Comparison of ENCODE assay signal across 8 cellular contexts in the genomic region with DNA sequence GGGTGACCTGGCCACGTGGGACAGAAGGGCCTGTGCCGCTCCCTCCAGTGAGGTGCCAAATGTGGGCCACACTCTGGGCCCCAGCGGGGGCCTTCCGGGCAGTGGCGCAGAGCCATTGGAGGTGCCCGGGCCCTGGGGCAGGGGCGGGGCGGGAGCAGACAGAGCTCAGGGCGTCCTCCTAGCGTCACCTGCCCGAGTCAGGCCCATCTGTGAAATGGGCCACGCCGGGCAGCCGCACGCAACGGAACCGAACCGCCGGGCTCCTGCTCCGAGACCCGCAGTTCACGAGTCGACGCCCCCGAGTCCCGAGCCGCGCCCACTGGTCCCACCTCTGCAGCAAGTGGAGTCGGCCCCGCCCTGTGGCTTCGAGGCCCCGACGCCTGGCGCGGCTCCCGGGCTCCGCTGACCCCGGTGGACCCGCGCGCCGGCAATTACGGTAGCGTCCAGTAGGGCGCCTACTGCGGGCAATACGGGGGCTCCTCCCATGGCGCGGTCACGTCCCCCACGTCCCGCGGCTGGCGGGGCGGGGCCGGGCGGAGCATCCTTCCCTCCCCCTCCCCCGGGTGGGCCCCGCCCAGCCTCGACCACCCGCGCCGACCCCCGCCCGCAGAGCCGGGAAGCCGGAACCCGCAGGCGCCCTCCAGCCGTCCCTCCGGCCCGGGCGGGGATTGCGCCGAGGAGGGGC. TPM values are rescaled to one million over a fixed set of nuclear protein-coding genes. Genes with fewer than 3 reads are reported as not detected.
DNase-seq lines count a peak whose midpoint lies in the region; ATAC-seq and TF ChIP-seq lines count a peak whose summit lies in the region.

No MANE protein-coding gene starts in this region.

- no peaks in the 10 kb centered on the region for H3K9me3 ChIP-seq in vagina

- peak overlapping the region; percentile 93 for H3K27ac ChIP-seq in vagina

- H3K27ac Mint-ChIP-seq in natural killer cell treated with Interleukin-12 subunit alpha and Interleukin-12 subunit beta and Interleukin-15 and Interleukin-18, amount 100 ng/mL, for 72 hours: peak overlapping the region in 1 of 2 donors; percentile 64

- H3K27me3 ChIP-seq in vagina: no peaks in the 10 kb centered on the region

- ATAC-seq in natural killer cell treated with Interleukin-12 subunit alpha and Interleukin-12 subunit beta and Interleukin-15 and Interleukin-18, amount 100 ng/mL, for 72 hours: peak; percentile 64 to 74

- peak overlapping the region; percentile 76 to 78 for H3K4me3 ChIP-seq in foreskin fibroblast (ENCODE audit: low read depth in 1 of 2, low read length in 2 of 2)
- H3K4me3 ChIP-seq in vagina: peak overlapping the region; percentile 62 to 63

- no peaks in the 10 kb centered on the region for H3K36me3 ChIP-seq in vagina

- H3K27me3 Mint-ChIP-seq in natural killer cell treated with Interleukin-12 subunit alpha and Interleukin-12 subunit beta and Interleukin-15 and Interleukin-18, amount 100 ng/mL, for 72 hours: no peaks in the 10 kb centered on the region

- TF ChIP-seq POLR2A in vagina (IDR thresholded peaks at IDR 0.05): no peak

- TF ChIP-seq CTCF in foreskin fibroblast (IDR thresholded peaks at IDR 0.05; ENCODE audit: low read depth, low read length): peak; percentile 26
- peak in 1 of 3 experiments; percentile 56 for TF ChIP-seq CTCF in vagina (IDR thresholded peaks at IDR 0.05)

- intact Hi-C loops in vagina (cut with DNase I): no loop called here

- H3K4me1 Mint-ChIP-seq in natural killer cell treated with Interleukin-12 subunit alpha and Interleukin-12 subunit beta and Interleukin-15 and Interleukin-18, amount 100 ng/mL, for 72 hours (ENCODE audit: low read depth in 2 of 2): peaks cover 4 to 12% of the 10 kb centered on the region in 2 donors

- no peaks in the 10 kb centered on the region for H3K36me3 Mint-ChIP-seq in natural killer cell treated with Interleukin-12 subunit alpha and Interleukin-12 subunit beta and Interleukin-15 and Interleukin-18, amount 100 ng/mL, for 72 hours

- H3K4me3 Mint-ChIP-seq in natural killer cell treated with Interleukin-12 subunit alpha and Interleukin-12 subunit beta and Interleukin-15 and Interleukin-18, amount 100 ng/mL, for 72 hours: peak overlapping the region; percentile 91

- DNase-seq in Daoy (ENCODE audit: low read depth) (peak; percentile 87), H4 (ENCODE audit: low spot score) (peak; percentile 82), NOMO-1 (lab: John Stamatoyannopoulos, UW; ENCODE audit: unreplicated experiment in 2 of 2) (peak; percentile 82 to 86), activated gamma-delta T cell (lab: John Stamatoyannopoulos, UW) (peak; percentile 49), foreskin fibroblast (peak; percentile 93 to 97), vagina (ENCODE audit: extremely low spot score in 2 of 2) (no peak), NCI-H2107 treated with DMSO at 0.1 percent for 48 hours (lab: John Stamatoyannopoulos, UW; ENCODE audit: unreplicated experiment) (no peak)
- peak; percentile 92 for DNase-seq in natural killer cell treated with Interleukin-12 subunit alpha and Interleukin-12 subunit beta and Interleukin-15 and Interleukin-18, amount 100 ng/mL, for 72 hours (ENCODE audit: low spot score)

- H3K9me3 Mint-ChIP-seq in natural killer cell treated with Interleukin-12 subunit alpha and Interleukin-12 subunit beta and Interleukin-15 and Interleukin-18, amount 100 ng/mL, for 72 hours: no peaks in the 10 kb centered on the region

- H3K4me1 ChIP-seq in vagina: peaks cover 55% of the 10 kb centered on the region

RNA-seq across cellular contexts. Expression of a gene that starts 1.9 kb away (rescaled TPM):
- total RNA-seq in Daoy (2014; rRNA removed; shearing (Covaris generic)): 26.7 and 57.7 TPM in 2 replicates
- 22.2 and 30.0 TPM in 2 replicates for total RNA-seq in H4 (2014; rRNA removed; shearing (Covaris generic))
- 100 to 1,000 TPM; 241 to 534 TPM for total RNA-seq in natural killer cell treated with Interleukin-12 subunit alpha and Interleukin-12 subunit beta and Interleukin-15 and Interleukin-18, amount 100 ng/mL, for 72 hours
- total RNA-seq in vagina: 21.1 TPM

RNA-seq across cellular contexts. Expression of a gene that starts 18.1 kb away (rescaled TPM):
- total RNA-seq in Daoy (2014; rRNA removed; shearing (Covaris generic)): 7.9 and 36.5 TPM in 2 replicates
- total RNA-seq in H4 (2014; rRNA removed; shearing (Covaris generic)): 1.8 and 4.7 TPM in 2 replicates
- 10 to 100 TPM; 34.0 to 82.2 TPM for total RNA-seq in natural killer cell treated with Interleukin-12 subunit alpha and Interleukin-12 subunit beta and Interleukin-15 and Interleukin-18, amount 100 ng/mL, for 72 hours
- 26.5 TPM for total RNA-seq in vagina

RNA-seq across cellular contexts. Expression of a gene that starts 42.7 kb away (rescaled TPM):
- total RNA-seq in Daoy (2014; rRNA removed; shearing (Covaris generic)): 16.5 and 25.1 TPM in 2 replicates
- total RNA-seq in H4 (2014; rRNA removed; shearing (Covaris generic)): 30.3 and 33.9 TPM in 2 replicates
- 100 to 1,000 TPM; 160 to 215 TPM for total RNA-seq in natural killer cell treated with Interleukin-12 subunit alpha and Interleukin-12 subunit beta and Interleukin-15 and Interleukin-18, amount 100 ng/mL, for 72 hours
- 67.8 TPM for total RNA-seq in vagina

Comparison
In these comparisons a context has a peak if more than half of its experiments do, and no peak if none do; other contexts are left out.
1. DNase-seq: peak in Daoy (single experiment), H4 (single experiment), NOMO-1 (2 of 2), activated gamma-delta T cell (single experiment), foreskin fibroblast (2 of 2) and natural killer cell treated with Interleukin-12 subunit alpha and Interleukin-12 subunit beta and Interleukin-15 and Interleukin-18, amount 100 ng/mL, for 72 hours (single experiment); none in vagina (0 of 2) and NCI-H2107 treated with DMSO at 0.1 percent for 48 hours (single experiment).